ENCODE assay signal across 29 cellular contexts in genomic region chr10:78563224-78563764, GRCh38.
"Had no signal": no experiment of that assay in that cellular context is flagged by ENCODE, and none has a peak within 500 bp of the region (broad histone marks: within the 10 kb centered on the region; RNA-seq: fewer than 3 reads in every experiment).

No MANE protein-coding gene starts in this region.

- H3K27me3 Mint-ChIP-seq: activated naive CD8-positive, alpha-beta T cell had no signal

- H3K27ac Mint-ChIP-seq: activated CD4-positive, alpha-beta T cell treated with anti-CD3 and anti-CD28 coated beads for 36 hours; activated naive CD8-positive, alpha-beta T cell; immature natural killer cell; natural killer cell treated with Interleukin-12 subunit alpha and Interleukin-12 subunit beta and Interleukin-15 and Interleukin-18, amount 100 ng/mL, for 72 hours; stimulated activated effector memory CD8-positive, alpha-beta T cell treated with anti-CD3 and anti-CD28 coated beads, Interleukin-12 subunit alpha, Interleukin-12 subunit beta, amount 100 ng/mL, for 72 hours had no signal

- ATAC-seq: activated CD4-positive, alpha-beta T cell treated with anti-CD3 and anti-CD28 coated beads for 36 hours; left lobe of liver; mucosa of descending colon; natural killer cell treated with Interleukin-12 subunit alpha and Interleukin-12 subunit beta and Interleukin-15 and Interleukin-18, amount 100 ng/mL, for 72 hours; right lobe of liver; stimulated activated effector memory CD8-positive, alpha-beta T cell treated with anti-CD3 and anti-CD28 coated beads, Interleukin-12 subunit alpha, Interleukin-12 subunit beta, amount 100 ng/mL, for 72 hours had no signal

- H3K36me3 Mint-ChIP-seq: activated naive CD8-positive, alpha-beta T cell; immature natural killer cell; natural killer cell treated with Interleukin-12 subunit alpha and Interleukin-12 subunit beta and Interleukin-15 and Interleukin-18, amount 100 ng/mL, for 72 hours; stimulated activated effector memory CD8-positive, alpha-beta T cell treated with anti-CD3 and anti-CD28 coated beads, Interleukin-12 subunit alpha, Interleukin-12 subunit beta, amount 100 ng/mL, for 72 hours had no signal

- H3K27me3 ChIP-seq: ascending aorta, right lobe of liver, stomach, tibial nerve had no signal

- H3K9me3 ChIP-seq: ascending aorta, esophagus squamous epithelium, mucosa of descending colon, right lobe of liver, stomach, tibial nerve had no signal

- DNase-seq: activated CD4-positive, alpha-beta T cell treated with anti-CD3 and anti-CD28 coated beads for 36 hours; activated CD4-positive, alpha-beta T cell treated with anti-CD3 and anti-CD28 coated beads, Interleukin-2, amount 50 U/mL, for 48 hours; activated CD4-positive, CD25-positive, alpha-beta regulatory T cell; activated CD8-positive, alpha-beta memory T cell treated with anti-CD3 and anti-CD28 coated beads for 24 hours; activated effector memory CD4-positive, alpha-beta T cell treated with Interleukin-2 at 50 U/mL for 16 hours; activated naive CD4-positive, alpha-beta T cell treated with Interleukin-2 at 50 U/mL for 16 hours; central memory CD4-positive, alpha-beta T cell; effector CD8-positive, alpha-beta T cell; esophagus squamous epithelium; head of caudate nucleus; hypothalamus; immature natural killer cell; mesendoderm; mucosa of descending colon; posterior cingulate gyrus; right lobe of liver; stimulated activated CD4-positive, alpha-beta T cell treated with anti-CD3 and anti-CD28 coated beads, Interleukin-12 subunit alpha, Interleukin-12 subunit beta, amount 100 ng/mL, for 4 hours; stimulated activated CD4-positive, alpha-beta T cell treated with anti-CD3 and anti-CD28 coated beads, Interleukin-4, amount 100 ng/mL, for 24 hours; stomach had no signal

- H3K4me3 ChIP-seq: ascending aorta, esophagus squamous epithelium, lung, mucosa of descending colon, right lobe of liver, SK-N-MC, skin epidermis, stomach, tibial nerve had no signal

- H3K36me3 ChIP-seq: ascending aorta, esophagus squamous epithelium, right lobe of liver, stomach, tibial nerve had no signal

- H3K9me3 Mint-ChIP-seq: immature natural killer cell; natural killer cell treated with Interleukin-12 subunit alpha and Interleukin-12 subunit beta and Interleukin-15 and Interleukin-18, amount 100 ng/mL, for 72 hours; stimulated activated effector memory CD8-positive, alpha-beta T cell treated with anti-CD3 and anti-CD28 coated beads, Interleukin-12 subunit alpha, Interleukin-12 subunit beta, amount 100 ng/mL, for 72 hours had no signal

- H3K4me1 Mint-ChIP-seq: activated CD4-positive, alpha-beta T cell treated with anti-CD3 and anti-CD28 coated beads for 36 hours; immature natural killer cell; stimulated activated effector memory CD8-positive, alpha-beta T cell treated with anti-CD3 and anti-CD28 coated beads, Interleukin-12 subunit alpha, Interleukin-12 subunit beta, amount 100 ng/mL, for 72 hours had no signal

- H3K4me3 Mint-ChIP-seq: activated CD4-positive, alpha-beta T cell treated with anti-CD3 and anti-CD28 coated beads for 36 hours; activated naive CD8-positive, alpha-beta T cell; immature natural killer cell; natural killer cell treated with Interleukin-12 subunit alpha and Interleukin-12 subunit beta and Interleukin-15 and Interleukin-18, amount 100 ng/mL, for 72 hours; stimulated activated effector memory CD8-positive, alpha-beta T cell treated with anti-CD3 and anti-CD28 coated beads, Interleukin-12 subunit alpha, Interleukin-12 subunit beta, amount 100 ng/mL, for 72 hours had no signal

- H3K4me1 ChIP-seq: ascending aorta, right lobe of liver had no signal

- H3K27ac ChIP-seq: ascending aorta, epithelial cell of prostate, right lobe of liver, SK-N-MC, stomach, tibial nerve had no signal
